ENCODE assay signal across 13 cellular contexts in genomic region chr7:42128703-42129102, GRCh38.
DNase-seq lines count a peak whose midpoint lies in the region; ATAC-seq and TF ChIP-seq lines count a peak whose summit lies in the region.
"Had no signal": no experiment of that assay in that cellular context is flagged by ENCODE, and none has a peak within 500 bp of the region (broad histone marks: within the 10 kb centered on the region; RNA-seq: fewer than 3 reads in every experiment).

No MANE protein-coding gene starts in this region.

- peak; percentile 33 for DNase-seq in activated naive CD4-positive, alpha-beta T cell treated with anti-CD3 and anti-CD28 coated beads for 36 hours
- no peak for DNase-seq in activated naive CD4-positive, alpha-beta T cell treated with anti-CD3 and anti-CD28 coated beads, Interleukin-2, amount 50 U/mL, for 72 hours (ENCODE audit: low spot score in 2 of 2)
- DNase-seq in OCI-LY7 (ENCODE audit: low spot score) = peak; percentile 41
- peak; percentile 38 for DNase-seq in epithelial cell of esophagus (ENCODE audit: low read depth)
- DNase-seq in type B pancreatic cell (ENCODE audit: extremely low spot score, unreplicated experiment) = no peak
- DNase-seq in lower leg skin (ENCODE audit: low spot score in 2 of 2) = no peak
- no peak for DNase-seq in superior temporal gyrus (ENCODE audit: extremely low spot score)
- DNase-seq: activated CD4-positive, alpha-beta T cell treated with anti-CD3 and anti-CD28 coated beads, Interleukin-2, amount 50 U/mL, for 48 hours; kidney; occipital lobe; SK-N-SH; stimulated activated CD4-positive, alpha-beta T cell treated with anti-CD3 and anti-CD28 coated beads, Interleukin-4, amount 100 ng/mL, for 4 hours had no signal

- 88 to 93% methylated on average over 2 of the region's 2 CpGs for WGBS in lower leg skin, 2 donors

- no peaks in the 10 kb centered on the region for H3K4me1 Mint-ChIP-seq in activated naive CD4-positive, alpha-beta T cell treated with anti-CD3 and anti-CD28 coated beads for 36 hours (ENCODE audit: low read depth)
- peaks cover 21% of the 10 kb centered on the region for H3K4me1 Mint-ChIP-seq in type B pancreatic cell (ENCODE audit: unreplicated experiment)

- no peak overlapping the region for H3K27ac Mint-ChIP-seq in activated naive CD4-positive, alpha-beta T cell treated with anti-CD3 and anti-CD28 coated beads for 36 hours
- H3K27ac Mint-ChIP-seq in activated naive CD4-positive, alpha-beta T cell treated with anti-CD3 and anti-CD28 coated beads, Interleukin-2, amount 50 U/mL, for 72 hours = no peak overlapping the region
- no peak overlapping the region for H3K27ac Mint-ChIP-seq in type B pancreatic cell

- no peaks in the 10 kb centered on the region for H3K9me3 ChIP-seq in OCI-LY7 (ENCODE audit: low read length)

- no peaks in the 10 kb centered on the region for H3K36me3 Mint-ChIP-seq in activated naive CD4-positive, alpha-beta T cell treated with anti-CD3 and anti-CD28 coated beads for 36 hours (ENCODE audit: low read depth)
- H3K36me3 Mint-ChIP-seq in activated naive CD4-positive, alpha-beta T cell treated with anti-CD3 and anti-CD28 coated beads, Interleukin-2, amount 50 U/mL, for 72 hours = peaks cover 0 to 5% of the 10 kb centered on the region in 2 donors
- H3K36me3 Mint-ChIP-seq in type B pancreatic cell = peaks cover 35% of the 10 kb centered on the region

- no peak overlapping the region for H2AFZ ChIP-seq in OCI-LY7 (ENCODE audit: low read length)

- no peak overlapping the region for H3K4me3 Mint-ChIP-seq in activated naive CD4-positive, alpha-beta T cell treated with anti-CD3 and anti-CD28 coated beads for 36 hours
- H3K4me3 Mint-ChIP-seq in type B pancreatic cell = no peak overlapping the region

- H3K79me2 ChIP-seq in OCI-LY7 (ENCODE audit: insufficient read depth, low read depth, low read length) = no peaks in the 10 kb centered on the region

- no peak overlapping the region for H3K27ac ChIP-seq in OCI-LY7 (ENCODE audit: low read depth, low read length, poor library complexity, severe bottlenecking)

- no TSS peak for BruUV-seq in OCI-LY7 (replicated peaks; lab: Mats Ljungman, UMichigan)

- no peak for ATAC-seq in activated naive CD4-positive, alpha-beta T cell treated with anti-CD3 and anti-CD28 coated beads, Interleukin-2, amount 50 U/mL, for 72 hours
- no peak for ATAC-seq in GM19328 (IDR thresholded peaks at IDR 0.05; ENCODE audit: unreplicated experiment)

- no peak overlapping the region for H3K4me2 ChIP-seq in OCI-LY7 (ENCODE audit: low read length)
- H3K4me2 ChIP-seq: SK-N-SH had no signal

- no peak for TF ChIP-seq POLR2A in lower leg skin (IDR thresholded peaks at IDR 0.05)

- H3K4me3 ChIP-seq in OCI-LY7 (ENCODE audit: low read depth, low read length, poor library complexity, severe bottlenecking) = no peak overlapping the region
- H3K4me3 ChIP-seq in epithelial cell of esophagus (ENCODE audit: low read length) = no peak overlapping the region
- no peak overlapping the region for H3K4me3 ChIP-seq in lower leg skin (ENCODE audit: low read depth, poor library complexity, severe bottlenecking)

- intact Hi-C loops in activated naive CD4-positive, alpha-beta T cell treated with anti-CD3 and anti-CD28 coated beads for 36 hours (cut with micrococcal nuclease) = no loop called here
- intact Hi-C loops in OCI-LY7 (cut with micrococcal nuclease; ENCODE audit: unreplicated experiment) = no loop called here
- intact Hi-C loops in lower leg skin (cut with DNase I; ENCODE audit: low total_unique reads) = no loop called here

- no peaks in the 10 kb centered on the region for H3K4me1 ChIP-seq in OCI-LY7 (ENCODE audit: insufficient read depth, low read length, poor library complexity, severe bottlenecking)

- CTCF ChIA-PET in activated naive CD4-positive, alpha-beta T cell treated with anti-CD3 and anti-CD28 coated beads for 36 hours (lab: Charles Lee) = no interaction called here
- CTCF ChIA-PET in OCI-LY7 (lab: Charles Lee; ENCODE audit: unreplicated experiment) = no interaction called here

- H3K27me3 Mint-ChIP-seq in activated naive CD4-positive, alpha-beta T cell treated with anti-CD3 and anti-CD28 coated beads for 36 hours (ENCODE audit: low read depth) = peaks cover 2% of the 10 kb centered on the region
- H3K27me3 Mint-ChIP-seq in type B pancreatic cell = no peaks in the 10 kb centered on the region

- no peaks in the 10 kb centered on the region for H3K9me3 Mint-ChIP-seq in activated naive CD4-positive, alpha-beta T cell treated with anti-CD3 and anti-CD28 coated beads for 36 hours
- peaks cover 4 to 10% of the 10 kb centered on the region in 2 donors for H3K9me3 Mint-ChIP-seq in activated naive CD4-positive, alpha-beta T cell treated with anti-CD3 and anti-CD28 coated beads, Interleukin-2, amount 50 U/mL, for 72 hours
- H3K9me3 Mint-ChIP-seq in type B pancreatic cell = peaks cover 5% of the 10 kb centered on the region

- H3K36me3 ChIP-seq in OCI-LY7 (ENCODE audit: insufficient read depth, low read length) = no peaks in the 10 kb centered on the region

- no peaks in the 10 kb centered on the region for H3K9me2 ChIP-seq in OCI-LY7 (ENCODE audit: insufficient read depth, low read length)
- H3K9me2 ChIP-seq: SK-N-SH had no signal

- peak; percentile 64 for TF ChIP-seq CTCF in OCI-LY7 (conservative IDR thresholded peaks at IDR 0.05; ENCODE audit: low read length)
- peak; percentile 28 for TF ChIP-seq CTCF in epithelial cell of esophagus (IDR thresholded peaks at IDR 0.05; ENCODE audit: insufficient read depth, low read depth, low read length, missing control alignments)
- TF ChIP-seq CTCF in type B pancreatic cell (conservative IDR thresholded peaks at IDR 0.05) = peak; percentile 45
- no peak for TF ChIP-seq CTCF in lower leg skin (IDR thresholded peaks at IDR 0.05)

- POLR2A ChIA-PET in OCI-LY7 (lab: Charles Lee) = interaction anchor here (0.8 kb wide), 1 partner anchor 12 kb away, joined by 5 read pairs; no protein-coding TSS in a partner anchor

- no peaks in the 10 kb centered on the region for H4K20me1 ChIP-seq in OCI-LY7 (ENCODE audit: insufficient read depth, low read length)

Comparison
In these comparisons a context has a peak if more than half of its experiments do, and no peak if none do; other contexts are left out.
1. DNase-seq: peak in activated naive CD4-positive, alpha-beta T cell treated with anti-CD3 and anti-CD28 coated beads for 36 hours (single experiment), OCI-LY7 (single experiment) and epithelial cell of esophagus (single experiment); none in activated naive CD4-positive, alpha-beta T cell treated with anti-CD3 and anti-CD28 coated beads, Interleukin-2, amount 50 U/mL, for 72 hours (0 of 2), type B pancreatic cell (single experiment), lower leg skin (0 of 2) and superior temporal gyrus (single experiment).
2. CTCF ChIP-seq: peak in OCI-LY7 (single experiment), epithelial cell of esophagus (single experiment) and type B pancreatic cell (single experiment); none in lower leg skin (0 of 3).